6 cellular contexts compared by ENCODE assay signal in the genomic region with DNA sequence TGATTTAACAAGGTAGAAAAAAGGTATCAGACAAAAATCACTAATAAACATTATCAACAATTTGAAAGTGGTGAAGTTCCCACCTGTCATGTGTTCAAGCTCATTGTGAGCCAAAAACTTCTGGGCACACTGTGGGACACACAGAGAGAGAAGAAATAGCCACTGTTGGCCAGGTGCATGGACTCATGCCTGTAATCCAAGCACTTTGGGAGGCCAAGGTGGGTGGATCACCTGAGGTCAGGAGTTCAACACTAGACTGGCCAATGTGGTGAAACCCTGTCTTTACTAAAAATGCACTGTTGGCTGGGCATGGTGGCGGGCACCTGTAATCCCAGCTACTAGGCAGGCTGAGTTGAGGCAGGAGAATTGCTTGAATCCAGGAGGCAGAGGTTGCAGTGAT.
"Had no signal": no experiment of that assay in that cellular context is flagged by ENCODE, and none has a peak within 500 bp of the region (broad histone marks: within the 10 kb centered on the region; RNA-seq: fewer than 3 reads in every experiment).

No MANE protein-coding gene starts in this region.

- H3K4me3 Mint-ChIP-seq: IgD-negative memory B cell had no signal

- DNase-seq: IMR-90, KBM-7, KG1 had no signal

- H3K27ac Mint-ChIP-seq: IgD-negative memory B cell had no signal

- H3K4me1 Mint-ChIP-seq: IgD-negative memory B cell had no signal

- H3K27me3 Mint-ChIP-seq: IgD-negative memory B cell had no signal

- H3K36me3 Mint-ChIP-seq: IgD-negative memory B cell had no signal

- ATAC-seq: HepG2, K562 had no signal
